Comparison of ENCODE assay signal across 1 cellular context in the genomic region with DNA sequence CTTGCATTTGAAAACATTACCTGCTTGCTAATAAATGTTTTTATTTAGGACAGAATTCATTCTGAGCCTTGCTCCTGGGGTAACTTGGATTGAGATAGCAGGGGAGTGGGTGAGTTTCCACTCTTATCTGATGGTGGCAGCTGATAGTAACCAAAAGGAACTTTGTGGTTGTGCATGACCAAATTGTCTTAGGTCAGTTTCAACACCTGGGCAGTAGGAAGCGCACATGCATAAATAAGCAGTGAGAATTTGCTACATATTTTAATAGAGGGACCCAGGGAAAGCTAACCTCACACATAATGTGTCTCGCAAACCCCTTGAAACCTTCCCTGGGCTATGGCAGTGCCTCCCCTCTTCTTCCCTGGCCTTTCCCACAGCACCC.
TF ChIP-seq lines count a peak whose summit lies in the region.

No MANE protein-coding gene starts in this region.

TF ChIP-seq in GM12878, 131 proteins besides CTCF, POLR2A, EP300 and RAD21 (continued from another document and continues in another):
- TF ChIP-seq, protein P1, sequence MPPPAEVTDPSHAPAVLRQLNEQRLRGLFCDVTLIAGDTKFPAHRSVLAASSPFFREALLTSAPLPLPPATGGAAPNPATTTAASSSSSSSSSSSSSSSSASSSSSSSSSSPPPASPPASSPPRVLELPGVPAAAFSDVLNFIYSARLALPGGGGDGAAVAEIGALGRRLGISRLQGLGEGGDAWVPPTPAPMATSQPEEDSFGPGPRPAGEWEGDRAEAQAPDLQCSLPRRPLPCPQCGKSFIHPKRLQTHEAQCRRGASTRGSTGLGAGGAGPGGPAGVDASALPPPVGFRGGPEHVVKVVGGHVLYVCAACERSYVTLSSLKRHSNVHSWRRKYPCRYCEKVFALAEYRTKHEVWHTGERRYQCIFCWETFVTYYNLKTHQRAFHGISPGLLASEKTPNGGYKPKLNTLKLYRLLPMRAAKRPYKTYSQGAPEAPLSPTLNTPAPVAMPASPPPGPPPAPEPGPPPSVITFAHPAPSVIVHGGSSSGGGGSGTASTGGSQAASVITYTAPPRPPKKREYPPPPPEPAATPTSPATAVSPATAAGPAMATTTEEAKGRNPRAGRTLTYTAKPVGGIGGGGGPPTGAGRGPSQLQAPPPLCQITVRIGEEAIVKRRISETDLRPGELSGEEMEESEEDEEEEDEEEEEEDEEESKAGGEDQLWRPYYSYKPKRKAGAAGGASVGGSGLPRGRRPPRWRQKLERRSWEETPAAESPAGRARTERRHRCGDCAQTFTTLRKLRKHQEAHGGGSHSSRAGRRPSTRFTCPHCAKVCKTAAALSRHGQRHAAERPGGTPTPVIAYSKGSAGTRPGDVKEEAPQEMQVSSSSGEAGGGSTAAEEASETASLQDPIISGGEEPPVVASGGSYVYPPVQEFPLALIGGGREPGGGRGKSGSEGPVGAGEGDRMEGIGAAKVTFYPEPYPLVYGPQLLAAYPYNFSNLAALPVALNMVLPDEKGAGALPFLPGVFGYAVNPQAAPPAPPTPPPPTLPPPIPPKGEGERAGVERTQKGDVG (CRISPR knock-in tag; IDR thresholded peaks at IDR 0.05), result no peak
- TF ChIP-seq, protein P2, sequence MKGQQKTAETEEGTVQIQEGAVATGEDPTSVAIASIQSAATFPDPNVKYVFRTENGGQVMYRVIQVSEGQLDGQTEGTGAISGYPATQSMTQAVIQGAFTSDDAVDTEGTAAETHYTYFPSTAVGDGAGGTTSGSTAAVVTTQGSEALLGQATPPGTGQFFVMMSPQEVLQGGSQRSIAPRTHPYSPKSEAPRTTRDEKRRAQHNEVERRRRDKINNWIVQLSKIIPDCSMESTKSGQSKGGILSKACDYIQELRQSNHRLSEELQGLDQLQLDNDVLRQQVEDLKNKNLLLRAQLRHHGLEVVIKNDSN (IDR thresholded peaks at IDR 0.05; ENCODE audit: borderline replicate concordance, extremely low read length, insufficient read depth, low read depth, low read length), result no peak
- no peak; the same call in 1 of the 2 replicates for TF ChIP-seq GABPA (IDR thresholded peaks at IDR 0.05; ENCODE audit: low read depth)
- peak; percentile 52 for TF ChIP-seq MEF2B (IDR thresholded peaks at IDR 0.05; ENCODE audit: partially characterized antibody, poor library complexity, severe bottlenecking)
- TF ChIP-seq TCF12 (IDR thresholded peaks at IDR 0.05; ENCODE audit: low read depth, low read length), result peak; percentile 78
- TF ChIP-seq ZBED1 (IDR thresholded peaks at IDR 0.05; ENCODE audit: borderline replicate concordance), result 0 out of 2 replicates have a peak, but pooled peaks have one; percentile 65
- TF ChIP-seq RBBP5 (conservative IDR thresholded peaks at IDR 0.05), result no peak
- TF ChIP-seq KDM1A (IDR thresholded peaks at IDR 0.05; ENCODE audit: borderline replicate concordance), result no peak
- TF ChIP-seq SREBF2 (IDR thresholded peaks at IDR 0.05; ENCODE audit: low read length), result no peak
- TF ChIP-seq ZNF207 (IDR thresholded peaks at IDR 0.05; ENCODE audit: borderline replicate concordance), result no peak
- no peak for TF ChIP-seq ASH2L (IDR thresholded peaks at IDR 0.05; ENCODE audit: borderline replicate concordance, low read depth)
- TF ChIP-seq, protein P3, sequence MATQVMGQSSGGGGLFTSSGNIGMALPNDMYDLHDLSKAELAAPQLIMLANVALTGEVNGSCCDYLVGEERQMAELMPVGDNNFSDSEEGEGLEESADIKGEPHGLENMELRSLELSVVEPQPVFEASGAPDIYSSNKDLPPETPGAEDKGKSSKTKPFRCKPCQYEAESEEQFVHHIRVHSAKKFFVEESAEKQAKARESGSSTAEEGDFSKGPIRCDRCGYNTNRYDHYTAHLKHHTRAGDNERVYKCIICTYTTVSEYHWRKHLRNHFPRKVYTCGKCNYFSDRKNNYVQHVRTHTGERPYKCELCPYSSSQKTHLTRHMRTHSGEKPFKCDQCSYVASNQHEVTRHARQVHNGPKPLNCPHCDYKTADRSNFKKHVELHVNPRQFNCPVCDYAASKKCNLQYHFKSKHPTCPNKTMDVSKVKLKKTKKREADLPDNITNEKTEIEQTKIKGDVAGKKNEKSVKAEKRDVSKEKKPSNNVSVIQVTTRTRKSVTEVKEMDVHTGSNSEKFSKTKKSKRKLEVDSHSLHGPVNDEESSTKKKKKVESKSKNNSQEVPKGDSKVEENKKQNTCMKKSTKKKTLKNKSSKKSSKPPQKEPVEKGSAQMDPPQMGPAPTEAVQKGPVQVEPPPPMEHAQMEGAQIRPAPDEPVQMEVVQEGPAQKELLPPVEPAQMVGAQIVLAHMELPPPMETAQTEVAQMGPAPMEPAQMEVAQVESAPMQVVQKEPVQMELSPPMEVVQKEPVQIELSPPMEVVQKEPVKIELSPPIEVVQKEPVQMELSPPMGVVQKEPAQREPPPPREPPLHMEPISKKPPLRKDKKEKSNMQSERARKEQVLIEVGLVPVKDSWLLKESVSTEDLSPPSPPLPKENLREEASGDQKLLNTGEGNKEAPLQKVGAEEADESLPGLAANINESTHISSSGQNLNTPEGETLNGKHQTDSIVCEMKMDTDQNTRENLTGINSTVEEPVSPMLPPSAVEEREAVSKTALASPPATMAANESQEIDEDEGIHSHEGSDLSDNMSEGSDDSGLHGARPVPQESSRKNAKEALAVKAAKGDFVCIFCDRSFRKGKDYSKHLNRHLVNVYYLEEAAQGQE (IDR thresholded peaks at IDR 0.05; ENCODE audit: low read depth, low read length), result no peak
- TF ChIP-seq, protein P4, sequence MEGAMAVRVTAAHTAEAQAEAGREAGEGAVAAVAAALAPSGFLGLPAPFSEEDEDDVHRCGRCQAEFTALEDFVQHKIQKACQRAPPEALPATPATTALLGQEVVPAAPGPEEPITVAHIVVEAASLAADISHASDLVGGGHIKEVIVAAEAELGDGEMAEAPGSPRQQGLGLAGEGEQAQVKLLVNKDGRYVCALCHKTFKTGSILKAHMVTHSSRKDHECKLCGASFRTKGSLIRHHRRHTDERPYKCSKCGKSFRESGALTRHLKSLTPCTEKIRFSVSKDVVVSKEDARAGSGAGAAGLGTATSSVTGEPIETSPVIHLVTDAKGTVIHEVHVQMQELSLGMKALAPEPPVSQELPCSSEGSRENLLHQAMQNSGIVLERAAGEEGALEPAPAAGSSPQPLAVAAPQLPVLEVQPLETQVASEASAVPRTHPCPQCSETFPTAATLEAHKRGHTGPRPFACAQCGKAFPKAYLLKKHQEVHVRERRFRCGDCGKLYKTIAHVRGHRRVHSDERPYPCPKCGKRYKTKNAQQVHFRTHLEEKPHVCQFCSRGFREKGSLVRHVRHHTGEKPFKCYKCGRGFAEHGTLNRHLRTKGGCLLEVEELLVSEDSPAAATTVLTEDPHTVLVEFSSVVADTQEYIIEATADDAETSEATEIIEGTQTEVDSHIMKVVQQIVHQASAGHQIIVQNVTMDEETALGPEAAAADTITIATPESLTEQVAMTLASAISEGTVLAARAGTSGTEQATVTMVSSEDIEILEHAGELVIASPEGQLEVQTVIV (IDR thresholded peaks at IDR 0.05; ENCODE audit: borderline replicate concordance, partially characterized antibody), result no peak
- TF ChIP-seq TARDBP (IDR thresholded peaks at IDR 0.05; ENCODE audit: borderline replicate concordance), result no peak
- no peak; the same call in 1 of the 2 replicates for TF ChIP-seq RAD51 (IDR thresholded peaks at IDR 0.05)
- TF ChIP-seq EGR1 (IDR thresholded peaks at IDR 0.05; ENCODE audit: borderline replicate concordance in 1 of 2, low read depth in 2 of 2, low read length in 2 of 2), result no peak
- TF ChIP-seq, protein P5, sequence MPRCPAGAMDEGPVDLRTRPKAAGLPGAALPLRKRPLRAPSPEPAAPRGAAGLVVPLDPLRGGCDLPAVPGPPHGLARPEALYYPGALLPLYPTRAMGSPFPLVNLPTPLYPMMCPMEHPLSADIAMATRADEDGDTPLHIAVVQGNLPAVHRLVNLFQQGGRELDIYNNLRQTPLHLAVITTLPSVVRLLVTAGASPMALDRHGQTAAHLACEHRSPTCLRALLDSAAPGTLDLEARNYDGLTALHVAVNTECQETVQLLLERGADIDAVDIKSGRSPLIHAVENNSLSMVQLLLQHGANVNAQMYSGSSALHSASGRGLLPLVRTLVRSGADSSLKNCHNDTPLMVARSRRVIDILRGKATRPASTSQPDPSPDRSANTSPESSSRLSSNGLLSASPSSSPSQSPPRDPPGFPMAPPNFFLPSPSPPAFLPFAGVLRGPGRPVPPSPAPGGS (IDR thresholded peaks at IDR 0.05; ENCODE audit: borderline replicate concordance, insufficient read depth, low read depth, low read length, poor library complexity, severe bottlenecking), result peak; percentile 40
- TF ChIP-seq TCF7 (IDR thresholded peaks at IDR 0.05; ENCODE audit: borderline replicate concordance), result no peak
- TF ChIP-seq, protein P6, sequence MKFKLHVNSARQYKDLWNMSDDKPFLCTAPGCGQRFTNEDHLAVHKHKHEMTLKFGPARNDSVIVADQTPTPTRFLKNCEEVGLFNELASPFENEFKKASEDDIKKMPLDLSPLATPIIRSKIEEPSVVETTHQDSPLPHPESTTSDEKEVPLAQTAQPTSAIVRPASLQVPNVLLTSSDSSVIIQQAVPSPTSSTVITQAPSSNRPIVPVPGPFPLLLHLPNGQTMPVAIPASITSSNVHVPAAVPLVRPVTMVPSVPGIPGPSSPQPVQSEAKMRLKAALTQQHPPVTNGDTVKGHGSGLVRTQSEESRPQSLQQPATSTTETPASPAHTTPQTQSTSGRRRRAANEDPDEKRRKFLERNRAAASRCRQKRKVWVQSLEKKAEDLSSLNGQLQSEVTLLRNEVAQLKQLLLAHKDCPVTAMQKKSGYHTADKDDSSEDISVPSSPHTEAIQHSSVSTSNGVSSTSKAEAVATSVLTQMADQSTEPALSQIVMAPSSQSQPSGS (IDR thresholded peaks at IDR 0.05; ENCODE audit: low read length), result peak; percentile 69; the same call in 1 of the 2 replicates
- TF ChIP-seq RB1 (IDR thresholded peaks at IDR 0.05; ENCODE audit: borderline replicate concordance), result no peak
- TF ChIP-seq, protein P7, sequence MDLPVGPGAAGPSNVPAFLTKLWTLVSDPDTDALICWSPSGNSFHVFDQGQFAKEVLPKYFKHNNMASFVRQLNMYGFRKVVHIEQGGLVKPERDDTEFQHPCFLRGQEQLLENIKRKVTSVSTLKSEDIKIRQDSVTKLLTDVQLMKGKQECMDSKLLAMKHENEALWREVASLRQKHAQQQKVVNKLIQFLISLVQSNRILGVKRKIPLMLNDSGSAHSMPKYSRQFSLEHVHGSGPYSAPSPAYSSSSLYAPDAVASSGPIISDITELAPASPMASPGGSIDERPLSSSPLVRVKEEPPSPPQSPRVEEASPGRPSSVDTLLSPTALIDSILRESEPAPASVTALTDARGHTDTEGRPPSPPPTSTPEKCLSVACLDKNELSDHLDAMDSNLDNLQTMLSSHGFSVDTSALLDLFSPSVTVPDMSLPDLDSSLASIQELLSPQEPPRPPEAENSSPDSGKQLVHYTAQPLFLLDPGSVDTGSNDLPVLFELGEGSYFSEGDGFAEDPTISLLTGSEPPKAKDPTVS (IDR thresholded peaks at IDR 0.05; ENCODE audit: low read depth, low read length), result no peak
- TF ChIP-seq STAT3 (IDR thresholded peaks at IDR 0.05; ENCODE audit: low read depth, low read length), result no peak
- no peak for TF ChIP-seq LARP7 (IDR thresholded peaks at IDR 0.05)
- TF ChIP-seq, protein P8, sequence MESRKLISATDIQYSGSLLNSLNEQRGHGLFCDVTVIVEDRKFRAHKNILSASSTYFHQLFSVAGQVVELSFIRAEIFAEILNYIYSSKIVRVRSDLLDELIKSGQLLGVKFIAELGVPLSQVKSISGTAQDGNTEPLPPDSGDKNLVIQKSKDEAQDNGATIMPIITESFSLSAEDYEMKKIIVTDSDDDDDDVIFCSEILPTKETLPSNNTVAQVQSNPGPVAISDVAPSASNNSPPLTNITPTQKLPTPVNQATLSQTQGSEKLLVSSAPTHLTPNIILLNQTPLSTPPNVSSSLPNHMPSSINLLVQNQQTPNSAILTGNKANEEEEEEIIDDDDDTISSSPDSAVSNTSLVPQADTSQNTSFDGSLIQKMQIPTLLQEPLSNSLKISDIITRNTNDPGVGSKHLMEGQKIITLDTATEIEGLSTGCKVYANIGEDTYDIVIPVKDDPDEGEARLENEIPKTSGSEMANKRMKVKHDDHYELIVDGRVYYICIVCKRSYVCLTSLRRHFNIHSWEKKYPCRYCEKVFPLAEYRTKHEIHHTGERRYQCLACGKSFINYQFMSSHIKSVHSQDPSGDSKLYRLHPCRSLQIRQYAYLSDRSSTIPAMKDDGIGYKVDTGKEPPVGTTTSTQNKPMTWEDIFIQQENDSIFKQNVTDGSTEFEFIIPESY (IDR thresholded peaks at IDR 0.05), result no peak
- TF ChIP-seq IKZF2 (IDR thresholded peaks at IDR 0.05), result peak; percentile 80 to 81
- TF ChIP-seq, protein P9, sequence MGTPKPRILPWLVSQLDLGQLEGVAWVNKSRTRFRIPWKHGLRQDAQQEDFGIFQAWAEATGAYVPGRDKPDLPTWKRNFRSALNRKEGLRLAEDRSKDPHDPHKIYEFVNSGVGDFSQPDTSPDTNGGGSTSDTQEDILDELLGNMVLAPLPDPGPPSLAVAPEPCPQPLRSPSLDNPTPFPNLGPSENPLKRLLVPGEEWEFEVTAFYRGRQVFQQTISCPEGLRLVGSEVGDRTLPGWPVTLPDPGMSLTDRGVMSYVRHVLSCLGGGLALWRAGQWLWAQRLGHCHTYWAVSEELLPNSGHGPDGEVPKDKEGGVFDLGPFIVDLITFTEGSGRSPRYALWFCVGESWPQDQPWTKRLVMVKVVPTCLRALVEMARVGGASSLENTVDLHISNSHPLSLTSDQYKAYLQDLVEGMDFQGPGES (IDR thresholded peaks at IDR 0.05), result no peak
- TF ChIP-seq FOS (IDR thresholded peaks at IDR 0.05; ENCODE audit: borderline replicate concordance, extremely low read depth, insufficient read length), result no peak
- no peak for TF ChIP-seq CBX3 (IDR thresholded peaks at IDR 0.05; ENCODE audit: borderline replicate concordance, low read depth)
- no peak for TF ChIP-seq DPF2 (IDR thresholded peaks at IDR 0.05)
- no peak for TF ChIP-seq MYC (IDR thresholded peaks at IDR 0.05; ENCODE audit: insufficient read depth, insufficient read length, insufficient replicate concordance, low read length, severe bottlenecking)
- no peak for TF ChIP-seq POLR2AphosphoS2 (IDR thresholded peaks at IDR 0.05; ENCODE audit: low read depth, low read length)
- TF ChIP-seq CHD1 (IDR thresholded peaks at IDR 0.05; ENCODE audit: low read depth, low read length), result no peak
- TF ChIP-seq, protein P10, sequence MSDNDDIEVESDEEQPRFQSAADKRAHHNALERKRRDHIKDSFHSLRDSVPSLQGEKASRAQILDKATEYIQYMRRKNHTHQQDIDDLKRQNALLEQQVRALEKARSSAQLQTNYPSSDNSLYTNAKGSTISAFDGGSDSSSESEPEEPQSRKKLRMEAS (IDR thresholded peaks at IDR 0.05; ENCODE audit: low read depth, low read length), result no peak
- TF ChIP-seq, protein P11, sequence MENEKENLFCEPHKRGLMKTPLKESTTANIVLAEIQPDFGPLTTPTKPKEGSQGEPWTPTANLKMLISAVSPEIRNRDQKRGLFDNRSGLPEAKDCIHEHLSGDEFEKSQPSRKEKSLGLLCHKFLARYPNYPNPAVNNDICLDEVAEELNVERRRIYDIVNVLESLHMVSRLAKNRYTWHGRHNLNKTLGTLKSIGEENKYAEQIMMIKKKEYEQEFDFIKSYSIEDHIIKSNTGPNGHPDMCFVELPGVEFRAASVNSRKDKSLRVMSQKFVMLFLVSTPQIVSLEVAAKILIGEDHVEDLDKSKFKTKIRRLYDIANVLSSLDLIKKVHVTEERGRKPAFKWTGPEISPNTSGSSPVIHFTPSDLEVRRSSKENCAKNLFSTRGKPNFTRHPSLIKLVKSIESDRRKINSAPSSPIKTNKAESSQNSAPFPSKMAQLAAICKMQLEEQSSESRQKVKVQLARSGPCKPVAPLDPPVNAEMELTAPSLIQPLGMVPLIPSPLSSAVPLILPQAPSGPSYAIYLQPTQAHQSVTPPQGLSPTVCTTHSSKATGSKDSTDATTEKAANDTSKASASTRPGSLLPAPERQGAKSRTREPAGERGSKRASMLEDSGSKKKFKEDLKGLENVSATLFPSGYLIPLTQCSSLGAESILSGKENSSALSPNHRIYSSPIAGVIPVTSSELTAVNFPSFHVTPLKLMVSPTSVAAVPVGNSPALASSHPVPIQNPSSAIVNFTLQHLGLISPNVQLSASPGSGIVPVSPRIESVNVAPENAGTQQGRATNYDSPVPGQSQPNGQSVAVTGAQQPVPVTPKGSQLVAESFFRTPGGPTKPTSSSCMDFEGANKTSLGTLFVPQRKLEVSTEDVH (IDR thresholded peaks at IDR 0.05; ENCODE audit: low read depth, partially characterized antibody), result no peak
